Comparison of ENCODE assay signal across 18 cellular contexts in the genomic region with DNA sequence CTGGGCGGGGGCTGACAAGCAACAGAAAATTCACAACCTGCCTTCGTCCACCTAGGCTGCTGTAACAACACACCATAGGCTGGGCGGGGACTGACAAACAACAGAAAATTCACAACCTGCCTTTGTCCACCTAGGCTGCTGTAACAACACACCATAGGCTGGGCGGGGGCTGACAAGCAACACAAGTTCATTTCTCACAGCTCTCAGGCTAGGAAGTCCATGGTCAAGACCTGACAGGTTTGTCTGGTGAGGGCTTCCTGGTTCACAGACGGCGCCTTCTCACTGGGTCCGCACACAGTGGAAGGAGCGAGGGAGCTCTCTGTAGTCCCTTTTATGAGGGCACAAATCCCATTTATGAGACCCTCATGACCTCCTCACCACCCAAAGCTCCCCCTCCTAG.
"Had no signal": no experiment of that assay in that cellular context is flagged by ENCODE, and none has a peak within 500 bp of the region (broad histone marks: within the 10 kb centered on the region; RNA-seq: fewer than 3 reads in every experiment).

No MANE protein-coding gene starts in this region.

- H3K36me3 Mint-ChIP-seq: activated naive CD4-positive, alpha-beta T cell treated with anti-CD3 and anti-CD28 coated beads, Interleukin-2, amount 10 ng/mL, durations not matched to agents 7 days and 5 days; naive thymus-derived CD8-positive, alpha-beta T cell had no signal

- H3K9me3 Mint-ChIP-seq: activated B cell treated with CpG ODN at 0.5 μM for 24 hours; activated CD4-positive, alpha-beta T cell treated with anti-CD3 and anti-CD28 coated beads, Interleukin-2, amount 10 ng/mL, durations not matched to agents 7 days and 5 days; activated naive CD4-positive, alpha-beta T cell treated with anti-CD3 and anti-CD28 coated beads, Interleukin-2, amount 10 ng/mL, durations not matched to agents 7 days and 5 days; activated T-helper 17 cell treated with anti-CD3 and anti-CD28 coated beads, Interleukin-2, amount 50 U/mL, for 72 hours; naive thymus-derived CD8-positive, alpha-beta T cell had no signal

- H3K4me1 ChIP-seq: lower lobe of right lung, upper lobe of left lung had no signal

- H3K27me3 ChIP-seq: ascending aorta, gastrocnemius medialis, right atrium auricular region, upper lobe of left lung had no signal

- H3K27ac ChIP-seq: ascending aorta, gastrocnemius medialis, heart right ventricle, lower lobe of right lung, skin epidermis, upper lobe of left lung had no signal

- DNase-seq: activated B cell treated with CpG ODN at 0.5 μM for 24 hours; activated CD4-positive, alpha-beta T cell treated with anti-CD3 and anti-CD28 coated beads, Interleukin-2, amount 10 ng/mL, durations not matched to agents 7 days and 5 days; activated CD8-positive, alpha-beta memory T cell treated with anti-CD3 and anti-CD28 coated beads for 24 hours; activated naive CD4-positive, alpha-beta T cell treated with anti-CD3 and anti-CD28 coated beads, Interleukin-2, amount 10 ng/mL, durations not matched to agents 7 days and 5 days; gastrocnemius medialis; heart right ventricle; left cardiac atrium; lower lobe of right lung; naive thymus-derived CD8-positive, alpha-beta T cell; SHP77 treated with DMSO at 0.1 percent for 48 hours; stimulated activated CD4-positive, alpha-beta T cell treated with anti-CD3 and anti-CD28 coated beads, Interleukin-4, amount 100 ng/mL, for 4 hours; stimulated activated CD8-positive, alpha-beta memory T cell treated with anti-CD3 and anti-CD28 coated beads, Interleukin-4, amount 100 ng/mL, for 48 hours; stimulated activated naive CD8-positive, alpha-beta T cell treated with anti-CD3 and anti-CD28 coated beads, Interleukin-15, Interleukin-2, amounts not matched to agents 100 U/mL and 50 U/mL, for 24 hours; upper lobe of left lung had no signal

- H3K4me3 ChIP-seq: ascending aorta, gastrocnemius medialis, heart right ventricle, lower lobe of right lung, right atrium auricular region, skin epidermis, upper lobe of left lung had no signal

- H3K4me1 Mint-ChIP-seq: activated B cell treated with CpG ODN at 0.5 μM for 24 hours; activated CD4-positive, alpha-beta T cell treated with anti-CD3 and anti-CD28 coated beads, Interleukin-2, amount 10 ng/mL, durations not matched to agents 7 days and 5 days; activated naive CD4-positive, alpha-beta T cell treated with anti-CD3 and anti-CD28 coated beads, Interleukin-2, amount 10 ng/mL, durations not matched to agents 7 days and 5 days; activated T-helper 17 cell treated with anti-CD3 and anti-CD28 coated beads, Interleukin-2, amount 50 U/mL, for 72 hours had no signal

- H3K36me3 ChIP-seq: ascending aorta, gastrocnemius medialis, heart right ventricle, lower lobe of right lung, right atrium auricular region, upper lobe of left lung had no signal

- H3K27ac Mint-ChIP-seq: activated B cell treated with CpG ODN at 0.5 μM for 24 hours; activated CD4-positive, alpha-beta T cell treated with anti-CD3 and anti-CD28 coated beads, Interleukin-2, amount 10 ng/mL, durations not matched to agents 7 days and 5 days; activated naive CD4-positive, alpha-beta T cell treated with anti-CD3 and anti-CD28 coated beads, Interleukin-2, amount 10 ng/mL, durations not matched to agents 7 days and 5 days; activated T-helper 17 cell treated with anti-CD3 and anti-CD28 coated beads, Interleukin-2, amount 50 U/mL, for 72 hours; naive thymus-derived CD8-positive, alpha-beta T cell had no signal

- H3K4me3 Mint-ChIP-seq: activated B cell treated with CpG ODN at 0.5 μM for 24 hours; activated CD4-positive, alpha-beta T cell treated with anti-CD3 and anti-CD28 coated beads, Interleukin-2, amount 10 ng/mL, durations not matched to agents 7 days and 5 days; activated naive CD4-positive, alpha-beta T cell treated with anti-CD3 and anti-CD28 coated beads, Interleukin-2, amount 10 ng/mL, durations not matched to agents 7 days and 5 days; activated T-helper 17 cell treated with anti-CD3 and anti-CD28 coated beads, Interleukin-2, amount 50 U/mL, for 72 hours; naive thymus-derived CD8-positive, alpha-beta T cell had no signal

- H3K9me3 ChIP-seq: ascending aorta, gastrocnemius medialis, heart right ventricle, lower lobe of right lung, right atrium auricular region, upper lobe of left lung had no signal
